ENCODE assay signal across 17 cellular contexts in the genomic region with DNA sequence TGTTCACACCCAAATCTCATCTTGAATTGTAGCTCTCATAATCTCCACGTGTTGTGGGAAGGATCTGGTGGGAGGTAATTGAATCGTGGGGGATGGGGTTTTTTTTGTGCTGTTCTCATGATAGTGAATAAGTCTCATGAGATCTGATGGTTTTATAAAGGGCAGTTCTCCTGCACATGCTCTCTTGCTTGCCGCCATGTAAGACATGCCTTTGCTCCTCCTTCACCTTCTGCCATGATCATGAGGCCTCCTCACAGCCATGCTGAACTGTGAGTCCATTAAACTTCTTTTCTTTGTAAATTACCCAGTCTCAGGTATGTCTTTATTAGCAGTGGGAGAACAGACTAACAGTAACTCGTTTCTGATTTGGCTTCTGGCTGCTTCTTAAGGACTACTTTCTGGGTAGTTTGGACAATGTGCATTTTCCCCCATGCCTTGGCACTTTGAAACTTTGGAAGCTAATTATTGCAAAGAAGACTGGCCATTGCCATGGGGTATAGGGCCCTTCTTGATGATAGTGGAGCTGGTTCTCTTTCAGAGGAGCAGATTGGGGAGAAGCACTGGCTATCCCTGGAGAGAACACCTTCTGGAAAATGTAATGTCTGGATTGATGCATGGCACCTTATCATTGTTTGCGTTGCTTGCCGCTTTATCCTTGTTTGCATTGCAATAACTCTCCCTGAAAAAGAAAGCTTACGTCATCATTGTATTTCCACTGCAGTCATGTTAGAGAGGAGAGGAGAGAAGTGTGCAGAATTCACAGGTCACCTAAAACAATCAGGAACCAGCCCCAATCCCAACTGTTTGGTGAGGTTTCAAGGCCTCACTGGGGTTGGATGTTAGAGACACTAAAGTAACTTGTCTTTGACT. TPM values are rescaled to one million over a fixed set of nuclear protein-coding genes. Genes with fewer than 3 reads are reported as not detected.
DNase-seq lines count a peak whose midpoint lies in the region; FAIRE-seq lines count a peak whose summit lies in the region.
"Had no signal": no experiment of that assay in that cellular context is flagged by ENCODE, and none has a peak within 500 bp of the region (broad histone marks: within the 10 kb centered on the region; RNA-seq: fewer than 3 reads in every experiment).

No MANE protein-coding gene starts in this region.

- no peak overlapping the region for H3K4me3 ChIP-seq in CD8-positive, alpha-beta memory T cell (ENCODE audit: low read length)
- no peak overlapping the region for H3K4me3 ChIP-seq in effector memory CD4-positive, alpha-beta T cell (ENCODE audit: insufficient read depth, low read depth, low read length, poor library complexity, severe bottlenecking)
- H3K4me3 ChIP-seq: left ventricle myocardium inferior had no signal

- peaks cover 19% of the 10 kb centered on the region for H3K27me3 ChIP-seq in CD8-positive, alpha-beta memory T cell (ENCODE audit: insufficient read depth, low read length, poor library complexity, severe bottlenecking)
- peaks cover 16% of the 10 kb centered on the region for H3K27me3 ChIP-seq in effector memory CD4-positive, alpha-beta T cell (replicated peaks; ENCODE audit: control insufficient read depth, insufficient read depth, low read length, poor library complexity, severe bottlenecking)

- no peak overlapping the region for H3K27ac ChIP-seq in CD8-positive, alpha-beta memory T cell (ENCODE audit: low read depth, low read length)
- H3K27ac ChIP-seq in effector memory CD4-positive, alpha-beta T cell (ENCODE audit: insufficient read depth, low read length, poor library complexity, severe bottlenecking): no peak overlapping the region
- H3K27ac ChIP-seq: left ventricle myocardium inferior had no signal

- peaks cover 47% of the 10 kb centered on the region for H3K4me1 ChIP-seq in CD8-positive, alpha-beta memory T cell (ENCODE audit: insufficient read depth, low read length)
- peaks cover 41% of the 10 kb centered on the region for H3K4me1 ChIP-seq in effector memory CD4-positive, alpha-beta T cell (ENCODE audit: control insufficient read depth, insufficient read depth, low read length, poor library complexity, severe bottlenecking)

- H3K27me3 Mint-ChIP-seq in CD8-positive, alpha-beta memory T cell: peaks cover 28 to 49% of the 10 kb centered on the region in 2 donors
- H3K27me3 Mint-ChIP-seq in T-helper 2 cell treated with Interferon-gamma antibody and Interleukin-4, amounts not matched to agents 5 μg/mL and 100 μg/mL, for 36 hours (ENCODE audit: low read depth): peaks cover 49% of the 10 kb centered on the region

- CTCF ChIA-PET in CD8-positive, alpha-beta memory T cell (lab: Charles Lee): interaction anchor here (1.0 to 2.8 kb wide), 2 partner anchors 8 to 22 kb away, joined by 3 to 14 read pairs; no protein-coding TSS in a partner anchor

- FAIRE-seq in islet of Langerhans (lab: Jason Lieb, UNC): peak; percentile 5

- H3K9me3 ChIP-seq in CD8-positive, alpha-beta memory T cell (ENCODE audit: low read length): no peaks in the 10 kb centered on the region
- H3K9me3 ChIP-seq in effector memory CD4-positive, alpha-beta T cell (ENCODE audit: control insufficient read depth, low read length): no peaks in the 10 kb centered on the region
- H3K9me3 ChIP-seq: left ventricle myocardium inferior had no signal

- POLR2A ChIA-PET in CD8-positive, alpha-beta memory T cell (lab: Charles Lee): no interaction called here

- peaks cover 35 to 60% (median 53%) of the 10 kb centered on the region in 3 donors for H3K4me1 Mint-ChIP-seq in CD8-positive, alpha-beta memory T cell
- H3K4me1 Mint-ChIP-seq in T-helper 2 cell treated with Interferon-gamma antibody and Interleukin-4, amounts not matched to agents 5 μg/mL and 100 μg/mL, for 36 hours (ENCODE audit: low read depth): peaks cover 52% of the 10 kb centered on the region

- no peaks in the 10 kb centered on the region for H3K36me3 ChIP-seq in CD8-positive, alpha-beta memory T cell (ENCODE audit: insufficient read depth, low read length)
- H3K36me3 ChIP-seq in effector memory CD4-positive, alpha-beta T cell (ENCODE audit: control insufficient read depth, insufficient read depth, low read length): no peaks in the 10 kb centered on the region
- H3K36me3 ChIP-seq: left ventricle myocardium inferior had no signal

- no peak for DNase-seq in CD8-positive, alpha-beta memory T cell
- DNase-seq in HT1080 (ENCODE audit: low read depth): peak; percentile 16
- peak; percentile 51 for DNase-seq in NCI-H69 (lab: John Stamatoyannopoulos, UW)
- DNase-seq in kidney tubule cell (ENCODE audit: low spot score): no peak
- no peak for DNase-seq in effector memory CD4-positive, alpha-beta T cell
- no peak for DNase-seq in T-helper 2 cell treated with Interferon-gamma antibody and Interleukin-4, amounts not matched to agents 5 μg/mL and 100 μg/mL, for 36 hours (ENCODE audit: low spot score)
- DNase-seq: activated CD4-positive, alpha-beta T cell treated with anti-CD3 and anti-CD28 coated beads, Interleukin-2, amount 10 ng/mL, durations not matched to agents 7 days and 5 days; activated CD8-positive, alpha-beta memory T cell treated with anti-CD3 and anti-CD28 coated beads, Interleukin-2, amount 50 U/mL, for 48 hours; activated gamma-delta T cell treated with Interleukin-2 at 50 U/mL for 16 hours; central memory CD4-positive, alpha-beta T cell; glutamatergic neuron; Karpas-422; left ventricle myocardium inferior; NCI-H1092; NCI-H2171; NK-92 treated with Interleukin-12 subunit alpha and Interleukin-12 subunit beta, amount 100 ng/mL, for 24 hours had no signal

- peaks cover 0 to 8% (median 6%) of the 10 kb centered on the region in 3 donors for H3K36me3 Mint-ChIP-seq in CD8-positive, alpha-beta memory T cell
- peaks cover 20% of the 10 kb centered on the region for H3K36me3 Mint-ChIP-seq in T-helper 2 cell treated with Interferon-gamma antibody and Interleukin-4, amounts not matched to agents 5 μg/mL and 100 μg/mL, for 36 hours (ENCODE audit: low read depth)

- H3K4me3 Mint-ChIP-seq in CD8-positive, alpha-beta memory T cell: no peak overlapping the region
- no peak overlapping the region for H3K4me3 Mint-ChIP-seq in T-helper 2 cell treated with Interferon-gamma antibody and Interleukin-4, amounts not matched to agents 5 μg/mL and 100 μg/mL, for 36 hours
- H3K4me3 Mint-ChIP-seq: activated CD4-positive, alpha-beta T cell treated with anti-CD3 and anti-CD28 coated beads, Interleukin-2, amount 10 ng/mL, durations not matched to agents 7 days and 5 days had no signal

- H3K9me3 Mint-ChIP-seq in CD8-positive, alpha-beta memory T cell: peaks cover 0 to 9% (median 5%) of the 10 kb centered on the region in 5 donors
- peaks cover 13% of the 10 kb centered on the region for H3K9me3 Mint-ChIP-seq in T-helper 2 cell treated with Interferon-gamma antibody and Interleukin-4, amounts not matched to agents 5 μg/mL and 100 μg/mL, for 36 hours

- H3K27ac Mint-ChIP-seq in CD8-positive, alpha-beta memory T cell: peak overlapping the region in 7 of 8 donors; percentile 26 to 99 (median 87)
- H3K27ac Mint-ChIP-seq in T-helper 2 cell treated with Interferon-gamma antibody and Interleukin-4, amounts not matched to agents 5 μg/mL and 100 μg/mL, for 36 hours: no peak overlapping the region

RNA-seq across cellular contexts. Expression of a gene that starts 5.9 kb away (rescaled TPM):
- total RNA-seq in CD8-positive, alpha-beta memory T cell: 1 to 10 TPM; 1.1 to 1.6 TPM
- polyA plus RNA-seq in CD8-positive, alpha-beta memory T cell: 1.5 TPM
- total RNA-seq in HT1080 (2014; rRNA removed; shearing (Covaris generic)): 24.8 and 29.1 TPM in 2 replicates
- 23.2 and 23.9 TPM in 2 replicates for polyA plus RNA-seq in HT1080 (2015; cell fraction: cytosol; rRNA removed)
- 27.9 and 28.0 TPM in 2 replicates for polyA plus RNA-seq in HT1080 (2015; cell fraction: nucleus; rRNA removed)

Comparison
In these comparisons a context has a peak if more than half of its experiments do, and no peak if none do; other contexts are left out.
1. DNase-seq: peak in HT1080 (single experiment) and NCI-H69 (single experiment); none in CD8-positive, alpha-beta memory T cell (0 of 5), kidney tubule cell (single experiment), effector memory CD4-positive, alpha-beta T cell (0 of 3) and T-helper 2 cell treated with Interferon-gamma antibody and Interleukin-4, amounts not matched to agents 5 μg/mL and 100 μg/mL, for 36 hours (single experiment).